In the genomic region with DNA sequence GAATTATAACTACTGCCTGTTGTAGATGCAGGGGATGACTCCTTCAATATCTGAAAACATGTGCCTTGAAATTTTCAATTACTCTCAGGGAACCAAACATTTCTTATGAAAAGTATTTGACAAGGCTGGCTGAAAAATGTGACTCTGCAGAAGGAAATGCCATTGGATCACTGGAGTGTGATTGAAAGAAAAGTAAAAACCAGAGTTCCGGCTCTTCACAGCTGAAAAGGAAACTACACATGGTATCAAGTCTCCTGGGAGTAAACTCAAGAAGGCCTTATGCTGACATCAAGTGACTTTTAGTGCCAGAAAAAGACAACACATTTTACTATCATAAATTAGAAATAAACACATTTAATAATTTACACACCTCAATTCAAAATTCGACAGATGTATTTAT, we compare ENCODE assay signal across 17 cellular contexts.
DNase-seq lines count a peak whose midpoint lies in the region; ATAC-seq and TF ChIP-seq lines count a peak whose summit lies in the region.
"Had no signal": no experiment of that assay in that cellular context is flagged by ENCODE, and none has a peak within 500 bp of the region (broad histone marks: within the 10 kb centered on the region; RNA-seq: fewer than 3 reads in every experiment).

No MANE protein-coding gene starts in this region.

- H3K9me3 ChIP-seq in colonic mucosa, result no peaks in the 10 kb centered on the region
- H3K9me3 ChIP-seq: lower lobe of right lung had no signal

- no peaks in the 10 kb centered on the region for H3K9me3 Mint-ChIP-seq in activated B cell treated with CpG ODN at 0.5 μM for 24 hours

- H3K4me3 Mint-ChIP-seq in activated B cell treated with CpG ODN at 0.5 μM for 24 hours, result peak overlapping the region; percentile 39
- H3K4me3 Mint-ChIP-seq: activated CD4-positive, alpha-beta T cell treated with anti-CD3 and anti-CD28 coated beads, Interleukin-2, amount 10 ng/mL, durations not matched to agents 24 days and 14 days; stimulated activated naive CD8-positive, alpha-beta T cell treated with anti-CD3 and anti-CD28 coated beads, Interleukin-15, amount 100 ng/mL, for 72 hours had no signal

- H3K27ac Mint-ChIP-seq in activated B cell treated with CpG ODN at 0.5 μM for 24 hours, result no peak overlapping the region
- H3K27ac Mint-ChIP-seq: activated CD4-positive, alpha-beta T cell treated with anti-CD3 and anti-CD28 coated beads, Interleukin-2, amount 10 ng/mL, durations not matched to agents 24 days and 14 days; stimulated activated naive CD8-positive, alpha-beta T cell treated with anti-CD3 and anti-CD28 coated beads, Interleukin-15, amount 100 ng/mL, for 72 hours had no signal

- no peaks in the 10 kb centered on the region for H3K4me1 ChIP-seq in colonic mucosa
- H3K4me1 ChIP-seq: lower lobe of right lung had no signal

- H3K27me3 ChIP-seq in colonic mucosa, result no peaks in the 10 kb centered on the region

- H3K4me3 ChIP-seq in colonic mucosa, result no peak overlapping the region
- H3K4me3 ChIP-seq: lower lobe of right lung had no signal

- H3K36me3 Mint-ChIP-seq in activated B cell treated with CpG ODN at 0.5 μM for 24 hours (ENCODE audit: low read depth), result no peaks in the 10 kb centered on the region

- ATAC-seq in GM21367 (IDR thresholded peaks at IDR 0.05; ENCODE audit: unreplicated experiment) (peak; percentile 77), HG03159 (IDR thresholded peaks at IDR 0.05; ENCODE audit: unreplicated experiment) (peak; percentile 63), activated B cell treated with CpG ODN at 0.5 μM for 24 hours (ENCODE audit: low read depth) (peak; percentile 99)
- ATAC-seq: lower lobe of right lung; stimulated activated naive CD8-positive, alpha-beta T cell treated with anti-CD3 and anti-CD28 coated beads, Interleukin-15, amount 100 ng/mL, for 72 hours had no signal

- DNase-seq in GM10266 (ENCODE audit: extremely low spot score) (peak; percentile 5), activated B cell treated with CpG ODN at 0.5 μM for 24 hours (no peak), NOMO-1 (lab: John Stamatoyannopoulos, UW; ENCODE audit: unreplicated experiment in 2 of 2) (no peak), NCI-H2081 treated with DMSO at 0.1 percent for 48 hours (lab: John Stamatoyannopoulos, UW) (no peak), colonic mucosa (no peak), hypothalamus (lab: John Stamatoyannopoulos, UW) (no peak)
- DNase-seq: activated CD4-positive, alpha-beta T cell treated with anti-CD3 and anti-CD28 coated beads, Interleukin-2, amount 10 ng/mL, durations not matched to agents 24 days and 14 days; activated naive CD4-positive, alpha-beta T cell; glutamatergic neuron; H7; lower lobe of right lung; SIG-M5; stimulated activated CD4-positive, alpha-beta T cell treated with anti-CD3 and anti-CD28 coated beads, Interleukin-2, amount 100 ng/mL, for 24 hours; stimulated activated naive CD8-positive, alpha-beta T cell treated with anti-CD3 and anti-CD28 coated beads, Interleukin-15, amount 100 ng/mL, for 72 hours had no signal

- intact Hi-C loops in activated B cell treated with CpG ODN at 0.5 μM for 24 hours (cut with micrococcal nuclease) (loop anchor here (1.0 to 10.0 kb wide), 5 partner anchors 11 to 265 kb away; no protein-coding TSS in a partner anchor), colonic mucosa (cut with DNase I) (no loop called here)

- H3K9ac ChIP-seq in colonic mucosa (ENCODE audit: low read depth in 2 of 2, low read length in 2 of 2), result no peak overlapping the region

- TF ChIP-seq CTCF in GM10266 (IDR thresholded peaks at IDR 0.05; ENCODE audit: control insufficient read depth, insufficient read depth, low read depth, missing control alignments) (no peak), activated B cell treated with CpG ODN at 0.5 μM for 24 hours (IDR thresholded peaks at IDR 0.05) (no peak), colonic mucosa (IDR thresholded peaks at IDR 0.05) (no peak)

- POLR2A ChIA-PET in activated B cell treated with CpG ODN at 0.5 μM for 24 hours (lab: Charles Lee), result no interaction called here

- CTCF ChIA-PET in activated B cell treated with CpG ODN at 0.5 μM for 24 hours (lab: Charles Lee), result no interaction called here

- no peaks in the 10 kb centered on the region for H3K27me3 Mint-ChIP-seq in activated B cell treated with CpG ODN at 0.5 μM for 24 hours
- H3K27me3 Mint-ChIP-seq: activated CD4-positive, alpha-beta T cell treated with anti-CD3 and anti-CD28 coated beads, Interleukin-2, amount 10 ng/mL, durations not matched to agents 24 days and 14 days; stimulated activated naive CD8-positive, alpha-beta T cell treated with anti-CD3 and anti-CD28 coated beads, Interleukin-15, amount 100 ng/mL, for 72 hours had no signal

- H3K36me3 ChIP-seq in colonic mucosa, result no peaks in the 10 kb centered on the region
- H3K36me3 ChIP-seq: lower lobe of right lung had no signal

- peaks cover 14% of the 10 kb centered on the region for H3K4me1 Mint-ChIP-seq in activated B cell treated with CpG ODN at 0.5 μM for 24 hours
- H3K4me1 Mint-ChIP-seq: activated CD4-positive, alpha-beta T cell treated with anti-CD3 and anti-CD28 coated beads, Interleukin-2, amount 10 ng/mL, durations not matched to agents 24 days and 14 days; stimulated activated naive CD8-positive, alpha-beta T cell treated with anti-CD3 and anti-CD28 coated beads, Interleukin-15, amount 100 ng/mL, for 72 hours had no signal

- no peak overlapping the region for H3K27ac ChIP-seq in colonic mucosa
- H3K27ac ChIP-seq: C4-2B, lower lobe of right lung had no signal
